In genomic region chr22:46352691-46353386, GRCh38 we compare ENCODE assay signal across 9 cellular contexts. TPM values are rescaled to one million over a fixed set of nuclear protein-coding genes. Genes with fewer than 3 reads are reported as not detected.
DNase-seq lines count a peak whose midpoint lies in the region; ATAC-seq, FAIRE-seq and TF ChIP-seq lines count a peak whose summit lies in the region.
"Had no signal": no experiment of that assay in that cellular context is flagged by ENCODE, and none has a peak within 500 bp of the region (broad histone marks: within the 10 kb centered on the region; RNA-seq: fewer than 3 reads in every experiment).

No MANE protein-coding gene starts in this region.

- DNase-seq in Ammon's horn (ENCODE audit: low spot score), result peak; percentile 71
- peak; percentile 62 for DNase-seq in HT1080 (ENCODE audit: low read depth)
- DNase-seq in anterior cingulate cortex (lab: John Stamatoyannopoulos, UW), result peak in 32 of 58 donors; percentile 12 to 82 (median 53)
- peak; percentile 89 for DNase-seq in kidney
- DNase-seq in Kasumi-1 (lab: John Stamatoyannopoulos, UW), result no peak
- DNase-seq in effector memory CD8-positive, alpha-beta T cell, result no peak
- DNase-seq: GDM1 had no signal

- no peaks in the 10 kb centered on the region for H3K4me1 ChIP-seq in kidney (ENCODE audit: control insufficient read depth in 1 of 2, insufficient read depth in 1 of 2, low read depth in 1 of 2, low read length in 2 of 2)

- H3K27me3 Mint-ChIP-seq in effector memory CD8-positive, alpha-beta T cell, result no peaks in the 10 kb centered on the region

- peaks cover 39 to 53% of the 10 kb centered on the region in 2 donors for H3K36me3 ChIP-seq in kidney (ENCODE audit: control insufficient read depth in 1 of 2, insufficient read depth in 2 of 2, low read length in 2 of 2)

- FAIRE-seq in kidney (lab: Jason Lieb, UNC), result no peak

- peaks cover 4 to 10% of the 10 kb centered on the region in 2 donors for H3K4me1 Mint-ChIP-seq in effector memory CD8-positive, alpha-beta T cell (ENCODE audit: low read depth in 2 of 2)

- intact Hi-C loops in kidney (cut with DNase I), result no loop called here

- H3K36me3 Mint-ChIP-seq in effector memory CD8-positive, alpha-beta T cell (ENCODE audit: insufficient read depth), result peaks cover 49% of the 10 kb centered on the region

- TF ChIP-seq CTCF in kidney (IDR thresholded peaks at IDR 0.05; ENCODE audit: borderline replicate concordance, extremely low read depth, insufficient read depth), result no peak

- H3K4me3 ChIP-seq in kidney (ENCODE audit: low read length in 2 of 2), result no peak overlapping the region

- ATAC-seq in GM18868 (IDR thresholded peaks at IDR 0.05; ENCODE audit: unreplicated experiment) (no peak), GM18498 (IDR thresholded peaks at IDR 0.05; ENCODE audit: unreplicated experiment) (no peak)
- no peak for ATAC-seq in effector memory CD8-positive, alpha-beta T cell (replicated peaks)

- no peak overlapping the region for H3K9ac ChIP-seq in kidney (ENCODE audit: low read length in 2 of 2)

- no peak overlapping the region for H3K27ac ChIP-seq in kidney (ENCODE audit: low read depth in 2 of 2, low read length in 2 of 2)

- H3K4me3 Mint-ChIP-seq in effector memory CD8-positive, alpha-beta T cell, result no peak overlapping the region

- H3K9me3 Mint-ChIP-seq in effector memory CD8-positive, alpha-beta T cell, result no peaks in the 10 kb centered on the region

- H3K27ac Mint-ChIP-seq in effector memory CD8-positive, alpha-beta T cell, result peak overlapping the region in 1 of 2 donors; percentile 8

- no peaks in the 10 kb centered on the region for H3K9me3 ChIP-seq in kidney (ENCODE audit: control insufficient read depth in 1 of 2, low read length in 2 of 2)

RNA-seq across cellular contexts. Expression of gene TRMU, which starts 17.3 kb away (rescaled TPM):
- 68.0 and 72.1 TPM in 2 replicates for total RNA-seq in HT1080 (2014; rRNA removed; shearing (Covaris generic))
- 34.2 and 37.9 TPM in 2 replicates for polyA plus RNA-seq in HT1080 (2015; cell fraction: cytosol; rRNA removed)
- polyA plus RNA-seq in HT1080 (2015; cell fraction: nucleus; rRNA removed), result 140 and 146 TPM in 2 replicates
- 40.5 TPM for total RNA-seq in kidney
- polyA plus RNA-seq in kidney (ENCODE audit: insufficient read depth, low read depth, low replicate concordance), result 41.1 TPM

RNA-seq across cellular contexts. Expression of gene GTSE1, which starts 56.2 kb away (rescaled TPM):
- total RNA-seq in HT1080 (2014; rRNA removed; shearing (Covaris generic)), result 33.2 and 34.2 TPM in 2 replicates
- 25.8 and 26.6 TPM in 2 replicates for polyA plus RNA-seq in HT1080 (2015; cell fraction: cytosol; rRNA removed)
- polyA plus RNA-seq in HT1080 (2015; cell fraction: nucleus; rRNA removed), result 69.4 and 76.9 TPM in 2 replicates
- 0.94 TPM for total RNA-seq in kidney
- 0.41 TPM for polyA plus RNA-seq in kidney (ENCODE audit: insufficient read depth, low read depth, low replicate concordance)

Comparison
In these comparisons a context has a peak if more than half of its experiments do, and no peak if none do; other contexts are left out.
1. DNase-seq: peak in Ammon's horn (single experiment), HT1080 (single experiment), anterior cingulate cortex (32 of 58) and kidney (single experiment); none in Kasumi-1 (0 of 2) and effector memory CD8-positive, alpha-beta T cell (0 of 3).
2. RNA of gene GTSE1, which starts 56.2 kb away (total RNA-seq): 33.2 to 34.2 TPM in HT1080; 0.94 TPM in kidney (single experiment); every median in the first group is over 10 times any median in the second.